In the genomic region with DNA sequence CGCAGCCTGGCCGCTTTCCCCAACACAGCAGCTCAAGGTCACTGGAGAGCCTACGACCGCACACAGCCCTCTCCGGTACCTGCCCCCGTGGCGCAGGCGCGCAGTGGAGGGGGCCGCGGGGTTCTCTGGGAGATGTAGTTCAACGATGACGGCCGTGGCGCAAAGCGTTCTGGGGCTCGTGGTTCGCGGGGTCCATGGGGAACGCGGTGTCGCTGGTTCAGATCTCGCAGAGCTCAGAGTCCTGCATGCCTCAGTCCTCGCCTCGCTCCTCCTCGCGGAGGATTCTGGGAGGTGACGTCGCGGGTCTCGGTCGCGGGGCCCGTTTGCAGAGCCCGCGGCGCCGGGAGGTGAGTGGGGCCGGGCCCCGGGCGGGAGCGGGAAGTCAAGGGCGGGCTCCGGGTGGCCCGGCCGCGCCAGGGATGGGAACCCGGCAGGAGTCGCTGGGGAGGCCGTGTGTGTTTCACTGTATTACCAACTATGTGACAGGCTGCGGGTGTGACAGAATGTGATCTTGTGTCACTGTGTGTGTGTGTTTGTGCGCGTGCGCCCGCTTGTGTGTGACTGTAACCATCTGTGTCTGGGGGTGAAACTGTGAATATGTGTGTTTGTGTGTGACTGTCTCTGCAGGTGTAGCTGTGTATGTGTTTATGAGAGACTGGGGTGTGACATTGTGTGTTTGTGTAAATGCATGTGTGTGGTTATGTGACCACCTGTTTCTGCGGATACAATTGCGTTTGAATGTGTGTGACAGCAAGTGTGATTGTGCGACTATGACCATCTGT, we compare ENCODE assay signal across 1 cellular context.
TF ChIP-seq lines count a peak whose summit lies in the region.

A gene (plus strand): TSS at position 220 of the 782 bp plus-strand sequence. CDS start 3,100 bp downstream, outside the sequence.

TF ChIP-seq in HEK293, 187 proteins besides CTCF, POLR2A, EP300 and RAD21 (continues in another document):
- TF ChIP-seq, protein P1, sequence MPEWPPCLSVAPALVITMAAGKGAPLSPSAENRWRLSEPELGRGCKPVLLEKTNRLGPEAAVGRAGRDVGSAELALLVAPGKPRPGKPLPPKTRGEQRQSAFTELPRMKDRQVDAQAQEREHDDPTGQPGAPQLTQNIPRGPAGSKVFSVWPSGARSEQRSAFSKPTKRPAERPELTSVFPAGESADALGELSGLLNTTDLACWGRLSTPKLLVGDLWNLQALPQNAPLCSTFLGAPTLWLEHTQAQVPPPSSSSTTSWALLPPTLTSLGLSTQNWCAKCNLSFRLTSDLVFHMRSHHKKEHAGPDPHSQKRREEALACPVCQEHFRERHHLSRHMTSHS (tag by site-specific recombination; IDR thresholded peaks at IDR 0.05), result no peak
- TF ChIP-seq ZNF391 (tag by site-specific recombination; IDR thresholded peaks at IDR 0.05; ENCODE audit: borderline replicate concordance, low read depth) (peak; percentile 97), MZF1 (tag by site-specific recombination; IDR thresholded peaks at IDR 0.05; ENCODE audit: borderline replicate concordance) (no peak; the same call in 1 of the 2 replicates), GFI1B (tag by site-specific recombination; IDR thresholded peaks at IDR 0.05) (no peak), ZNF548 (tag by site-specific recombination; IDR thresholded peaks at IDR 0.05) (peak; percentile 86), ZNF214 (tag by site-specific recombination; IDR thresholded peaks at IDR 0.05; ENCODE audit: borderline replicate concordance) (no peak), ZNF239 (tag by site-specific recombination; IDR thresholded peaks at IDR 0.05) (peak; percentile 76), REPIN1 (tag by site-specific recombination; IDR thresholded peaks at IDR 0.05; ENCODE audit: low read depth) (peak; percentile 99), ZNF670 (tag by site-specific recombination; IDR thresholded peaks at IDR 0.05; ENCODE audit: low read depth) (no peak), ZNF416 (tag by site-specific recombination; IDR thresholded peaks at IDR 0.05) (0 out of 2 replicates have a peak, but pooled peaks have one; percentile 92), OSR2 (tag by site-specific recombination; IDR thresholded peaks at IDR 0.05) (no peak; the same call in 1 of the 2 replicates), ZNF529 (tag by site-specific recombination; IDR thresholded peaks at IDR 0.05; ENCODE audit: insufficient replicate concordance) (no peak), SP7 (tag by site-specific recombination; IDR thresholded peaks at IDR 0.05) (peak; percentile 87), HOXD13 (CRISPR knock-in tag; IDR thresholded peaks at IDR 0.05; ENCODE audit: borderline replicate concordance) (no peak), ZBTB20 (tag by site-specific recombination; IDR thresholded peaks at IDR 0.05) (peak; percentile 100), ZNF658 (tag by site-specific recombination; IDR thresholded peaks at IDR 0.05) (peak; percentile 87; the same call in 1 of the 2 replicates), ZNF184 (tag by site-specific recombination; IDR thresholded peaks at IDR 0.05) (no peak; the same call in 1 of the 2 replicates), ZNF571 (tag by site-specific recombination; IDR thresholded peaks at IDR 0.05) (no peak), ZNF660 (tag by site-specific recombination; IDR thresholded peaks at IDR 0.05) (peak; percentile 97), ZNF423 (tag by site-specific recombination; IDR thresholded peaks at IDR 0.05) (no peak), ZNF76 (tag by site-specific recombination; IDR thresholded peaks at IDR 0.05; ENCODE audit: borderline replicate concordance, low read depth) (peak; percentile 100), ZNF175 (tag by site-specific recombination; IDR thresholded peaks at IDR 0.05) (no peak), MEIS1 (CRISPR knock-in tag; IDR thresholded peaks at IDR 0.05; ENCODE audit: borderline replicate concordance) (no peak), ZNF211 (tag by site-specific recombination; IDR thresholded peaks at IDR 0.05; ENCODE audit: low read depth) (no peak; the same call in 1 of the 2 replicates), ZIC2 (tag by site-specific recombination; IDR thresholded peaks at IDR 0.05) (peak; percentile 46; the same call in 1 of the 2 replicates), ZNF146 (tag by site-specific recombination; IDR thresholded peaks at IDR 0.05) (peak; percentile 83), ZFHX2 (tag by site-specific recombination; conservative IDR thresholded peaks at IDR 0.05) (peak; percentile 23; the same call in 1 of the 2 replicates), ZNF366 (tag by site-specific recombination; conservative IDR thresholded peaks at IDR 0.05) (no peak), SCRT2 (tag by site-specific recombination; IDR thresholded peaks at IDR 0.05) (peak; percentile 99), ZNF555 (tag by site-specific recombination; conservative IDR thresholded peaks at IDR 0.05) (no peak), GLIS1 (tag by site-specific recombination; IDR thresholded peaks at IDR 0.05) (peak; percentile 92), ZNF341 (tag by site-specific recombination; IDR thresholded peaks at IDR 0.05; ENCODE audit: low read depth) (no peak), ZNF610 (tag by site-specific recombination; IDR thresholded peaks at IDR 0.05; ENCODE audit: borderline replicate concordance) (peak; percentile 83), ZNF654 (tag by site-specific recombination; IDR thresholded peaks at IDR 0.05; ENCODE audit: low read depth) (no peak), OVOL3 (tag by site-specific recombination; IDR thresholded peaks at IDR 0.05) (peak; percentile 81; the same call in 1 of the 2 replicates), ZNF626 (tag by site-specific recombination; IDR thresholded peaks at IDR 0.05) (peak; percentile 77; the same call in 1 of the 2 replicates), YY2 (tag by site-specific recombination; IDR thresholded peaks at IDR 0.05) (peak; percentile 60; the same call in 1 of the 2 replicates), ZNF707 (tag by site-specific recombination; IDR thresholded peaks at IDR 0.05) (peak; percentile 49; the same call in 1 of the 2 replicates), ZNF701 (tag by site-specific recombination; IDR thresholded peaks at IDR 0.05) (no peak), ZNF560 (tag by site-specific recombination; IDR thresholded peaks at IDR 0.05; ENCODE audit: borderline replicate concordance) (no peak), ZNF629 (tag by site-specific recombination; IDR thresholded peaks at IDR 0.05) (peak; percentile 87), ZNF121 (tag by site-specific recombination; IDR thresholded peaks at IDR 0.05) (peak; percentile 100), ZFP41 (tag by site-specific recombination; IDR thresholded peaks at IDR 0.05; ENCODE audit: borderline replicate concordance) (no peak)
- TF ChIP-seq, protein P2, sequence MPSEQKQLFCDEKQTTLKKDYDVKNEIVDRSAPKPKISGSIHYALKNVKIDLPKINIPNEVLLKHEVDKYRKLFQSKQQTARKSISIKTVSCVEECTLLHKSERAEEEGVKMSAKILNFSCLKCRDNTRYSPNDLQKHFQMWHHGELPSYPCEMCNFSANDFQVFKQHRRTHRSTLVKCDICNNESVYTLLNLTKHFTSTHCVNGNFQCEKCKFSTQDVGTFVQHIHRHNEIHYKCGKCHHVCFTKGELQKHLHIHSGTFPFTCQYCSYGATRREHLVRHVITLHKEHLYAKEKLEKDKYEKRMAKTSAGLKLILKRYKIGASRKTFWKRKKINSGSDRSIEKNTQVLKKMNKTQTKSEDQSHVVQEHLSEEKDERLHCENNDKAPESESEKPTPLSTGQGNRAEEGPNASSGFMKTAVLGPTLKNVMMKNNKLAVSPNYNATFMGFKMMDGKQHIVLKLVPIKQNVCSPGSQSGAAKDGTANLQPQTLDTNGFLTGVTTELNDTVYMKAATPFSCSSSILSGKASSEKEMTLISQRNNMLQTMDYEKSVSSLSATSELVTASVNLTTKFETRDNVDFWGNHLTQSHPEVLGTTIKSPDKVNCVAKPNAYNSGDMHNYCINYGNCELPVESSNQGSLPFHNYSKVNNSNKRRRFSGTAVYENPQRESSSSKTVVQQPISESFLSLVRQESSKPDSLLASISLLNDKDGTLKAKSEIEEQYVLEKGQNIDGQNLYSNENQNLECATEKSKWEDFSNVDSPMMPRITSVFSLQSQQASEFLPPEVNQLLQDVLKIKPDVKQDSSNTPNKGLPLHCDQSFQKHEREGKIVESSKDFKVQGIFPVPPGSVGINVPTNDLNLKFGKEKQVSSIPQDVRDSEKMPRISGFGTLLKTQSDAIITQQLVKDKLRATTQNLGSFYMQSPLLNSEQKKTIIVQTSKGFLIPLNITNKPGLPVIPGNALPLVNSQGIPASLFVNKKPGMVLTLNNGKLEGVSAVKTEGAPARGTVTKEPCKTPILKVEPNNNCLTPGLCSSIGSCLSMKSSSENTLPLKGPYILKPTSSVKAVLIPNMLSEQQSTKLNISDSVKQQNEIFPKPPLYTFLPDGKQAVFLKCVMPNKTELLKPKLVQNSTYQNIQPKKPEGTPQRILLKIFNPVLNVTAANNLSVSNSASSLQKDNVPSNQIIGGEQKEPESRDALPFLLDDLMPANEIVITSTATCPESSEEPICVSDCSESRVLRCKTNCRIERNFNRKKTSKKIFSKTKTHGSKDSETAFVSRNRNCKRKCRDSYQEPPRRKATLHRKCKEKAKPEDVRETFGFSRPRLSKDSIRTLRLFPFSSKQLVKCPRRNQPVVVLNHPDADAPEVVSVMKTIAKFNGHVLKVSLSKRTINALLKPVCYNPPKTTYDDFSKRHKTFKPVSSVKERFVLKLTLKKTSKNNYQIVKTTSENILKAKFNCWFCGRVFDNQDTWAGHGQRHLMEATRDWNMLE (tag by site-specific recombination; conservative IDR thresholded peaks at IDR 0.05; ENCODE audit: low read depth), result peak; percentile 62
- TF ChIP-seq, protein P3, sequence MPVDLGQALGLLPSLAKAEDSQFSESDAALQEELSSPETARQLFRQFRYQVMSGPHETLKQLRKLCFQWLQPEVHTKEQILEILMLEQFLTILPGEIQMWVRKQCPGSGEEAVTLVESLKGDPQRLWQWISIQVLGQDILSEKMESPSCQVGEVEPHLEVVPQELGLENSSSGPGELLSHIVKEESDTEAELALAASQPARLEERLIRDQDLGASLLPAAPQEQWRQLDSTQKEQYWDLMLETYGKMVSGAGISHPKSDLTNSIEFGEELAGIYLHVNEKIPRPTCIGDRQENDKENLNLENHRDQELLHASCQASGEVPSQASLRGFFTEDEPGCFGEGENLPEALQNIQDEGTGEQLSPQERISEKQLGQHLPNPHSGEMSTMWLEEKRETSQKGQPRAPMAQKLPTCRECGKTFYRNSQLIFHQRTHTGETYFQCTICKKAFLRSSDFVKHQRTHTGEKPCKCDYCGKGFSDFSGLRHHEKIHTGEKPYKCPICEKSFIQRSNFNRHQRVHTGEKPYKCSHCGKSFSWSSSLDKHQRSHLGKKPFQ (tag by site-specific recombination; IDR thresholded peaks at IDR 0.05), result no peak; the same call in 1 of the 2 replicates
- TF ChIP-seq, protein P4, sequence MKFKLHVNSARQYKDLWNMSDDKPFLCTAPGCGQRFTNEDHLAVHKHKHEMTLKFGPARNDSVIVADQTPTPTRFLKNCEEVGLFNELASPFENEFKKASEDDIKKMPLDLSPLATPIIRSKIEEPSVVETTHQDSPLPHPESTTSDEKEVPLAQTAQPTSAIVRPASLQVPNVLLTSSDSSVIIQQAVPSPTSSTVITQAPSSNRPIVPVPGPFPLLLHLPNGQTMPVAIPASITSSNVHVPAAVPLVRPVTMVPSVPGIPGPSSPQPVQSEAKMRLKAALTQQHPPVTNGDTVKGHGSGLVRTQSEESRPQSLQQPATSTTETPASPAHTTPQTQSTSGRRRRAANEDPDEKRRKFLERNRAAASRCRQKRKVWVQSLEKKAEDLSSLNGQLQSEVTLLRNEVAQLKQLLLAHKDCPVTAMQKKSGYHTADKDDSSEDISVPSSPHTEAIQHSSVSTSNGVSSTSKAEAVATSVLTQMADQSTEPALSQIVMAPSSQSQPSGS (tag by site-specific recombination; IDR thresholded peaks at IDR 0.05; ENCODE audit: low read depth), result peak; percentile 93
- TF ChIP-seq, protein P5, sequence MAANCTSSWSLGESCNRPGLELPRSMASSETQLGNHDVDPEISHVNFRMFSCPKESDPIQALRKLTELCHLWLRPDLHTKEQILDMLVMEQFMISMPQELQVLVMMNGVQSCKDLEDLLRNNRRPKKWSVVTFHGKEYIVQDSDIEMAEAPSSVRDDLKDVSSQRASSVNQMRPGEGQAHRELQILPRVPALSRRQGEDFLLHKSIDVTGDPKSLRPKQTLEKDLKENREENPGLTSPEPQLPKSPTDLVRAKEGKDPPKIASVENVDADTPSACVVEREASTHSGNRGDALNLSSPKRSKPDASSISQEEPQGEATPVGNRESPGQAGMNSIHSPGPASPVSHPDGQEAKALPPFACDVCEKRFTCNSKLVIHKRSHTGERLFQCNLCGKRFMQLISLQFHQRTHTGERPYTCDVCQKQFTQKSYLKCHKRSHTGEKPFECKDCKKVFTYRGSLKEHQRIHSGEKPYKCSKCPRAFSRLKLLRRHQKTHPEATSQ (tag by site-specific recombination; IDR thresholded peaks at IDR 0.05), result peak; percentile 91; the same call in 1 of the 2 replicates
- TF ChIP-seq, protein P6, sequence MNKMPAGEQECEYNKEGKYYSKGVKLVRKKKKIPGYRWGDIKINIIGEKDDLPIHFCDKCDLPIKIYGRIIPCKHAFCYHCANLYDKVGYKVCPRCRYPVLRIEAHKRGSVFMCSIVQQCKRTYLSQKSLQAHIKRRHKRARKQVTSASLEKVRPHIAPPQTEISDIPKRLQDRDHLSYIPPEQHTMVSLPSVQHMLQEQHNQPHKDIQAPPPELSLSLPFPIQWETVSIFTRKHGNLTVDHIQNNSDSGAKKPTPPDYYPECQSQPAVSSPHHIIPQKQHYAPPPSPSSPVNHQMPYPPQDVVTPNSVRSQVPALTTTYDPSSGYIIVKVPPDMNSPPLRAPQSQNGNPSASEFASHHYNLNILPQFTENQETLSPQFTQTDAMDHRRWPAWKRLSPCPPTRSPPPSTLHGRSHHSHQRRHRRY (tag by site-specific recombination; IDR thresholded peaks at IDR 0.05), result peak; percentile 83
- TF ChIP-seq, protein P7, sequence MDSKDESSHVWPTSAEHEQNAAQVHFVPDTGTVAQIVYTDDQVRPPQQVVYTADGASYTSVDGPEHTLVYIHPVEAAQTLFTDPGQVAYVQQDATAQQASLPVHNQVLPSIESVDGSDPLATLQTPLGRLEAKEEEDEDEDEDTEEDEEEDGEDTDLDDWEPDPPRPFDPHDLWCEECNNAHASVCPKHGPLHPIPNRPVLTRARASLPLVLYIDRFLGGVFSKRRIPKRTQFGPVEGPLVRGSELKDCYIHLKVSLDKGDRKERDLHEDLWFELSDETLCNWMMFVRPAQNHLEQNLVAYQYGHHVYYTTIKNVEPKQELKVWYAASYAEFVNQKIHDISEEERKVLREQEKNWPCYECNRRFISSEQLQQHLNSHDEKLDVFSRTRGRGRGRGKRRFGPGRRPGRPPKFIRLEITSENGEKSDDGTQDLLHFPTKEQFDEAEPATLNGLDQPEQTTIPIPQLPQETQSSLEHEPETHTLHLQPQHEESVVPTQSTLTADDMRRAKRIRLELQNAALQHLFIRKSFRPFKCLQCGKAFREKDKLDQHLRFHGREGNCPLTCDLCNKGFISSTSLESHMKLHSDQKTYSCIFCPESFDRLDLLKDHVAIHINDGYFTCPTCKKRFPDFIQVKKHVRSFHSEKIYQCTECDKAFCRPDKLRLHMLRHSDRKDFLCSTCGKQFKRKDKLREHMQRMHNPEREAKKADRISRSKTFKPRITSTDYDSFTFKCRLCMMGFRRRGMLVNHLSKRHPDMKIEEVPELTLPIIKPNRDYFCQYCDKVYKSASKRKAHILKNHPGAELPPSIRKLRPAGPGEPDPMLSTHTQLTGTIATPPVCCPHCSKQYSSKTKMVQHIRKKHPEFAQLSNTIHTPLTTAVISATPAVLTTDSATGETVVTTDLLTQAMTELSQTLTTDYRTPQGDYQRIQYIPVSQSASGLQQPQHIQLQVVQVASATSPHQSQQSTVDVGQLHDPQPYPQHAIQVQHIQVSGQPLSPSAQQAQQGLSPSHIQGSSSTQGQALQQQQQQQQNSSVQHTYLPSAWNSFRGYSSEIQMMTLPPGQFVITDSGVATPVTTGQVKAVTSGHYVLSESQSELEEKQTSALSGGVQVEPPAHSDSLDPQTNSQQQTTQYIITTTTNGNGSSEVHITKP (tag by site-specific recombination; IDR thresholded peaks at IDR 0.05), result peak; percentile 73
